ENCODE assay signal across 13 cellular contexts in genomic region chr9:108056083-108056804, GRCh38.
DNase-seq lines count a peak whose midpoint lies in the region; ATAC-seq and TF ChIP-seq lines count a peak whose summit lies in the region.
"Had no signal": no experiment of that assay in that cellular context is flagged by ENCODE, and none has a peak within 500 bp of the region (broad histone marks: within the 10 kb centered on the region; RNA-seq: fewer than 3 reads in every experiment).

No MANE protein-coding gene starts in this region.

- WGBS in hepatocyte (ENCODE audit: low lambda C conversion rate, missing lambda C conversion rate), result 80% methylated on average over 6 of the region's 6 CpGs

- H3K4me2 ChIP-seq in hepatocyte, result no peak overlapping the region

- DNase-seq in A673 (ENCODE audit: low spot score) (peak; percentile 10), LoVo (ENCODE audit: low spot score) (peak; percentile 52), brain microvascular endothelial cell (no peak), hepatocyte (ENCODE audit: low spot score) (no peak), NK-92 (lab: John Stamatoyannopoulos, UW; ENCODE audit: unreplicated experiment) (no peak), NCI-H2227 treated with DMSO at 0.1 percent for 48 hours (lab: John Stamatoyannopoulos, UW) (no peak)
- DNase-seq in activated CD4-positive, alpha-beta T cell treated with anti-CD3 and anti-CD28 coated beads, Interleukin-2, amount 10 ng/mL, durations not matched to agents 7 days and 5 days, result no peak
- DNase-seq: NK-92 treated with Interleukin-12 subunit alpha and Interleukin-12 subunit beta, amount 100 ng/mL, for 24 hours; spleen; upper lobe of right lung had no signal

- no peaks in the 10 kb centered on the region for H3K9me3 Mint-ChIP-seq in activated CD4-positive, alpha-beta T cell treated with anti-CD3 and anti-CD28 coated beads, Interleukin-2, amount 10 ng/mL, durations not matched to agents 7 days and 5 days
- H3K9me3 Mint-ChIP-seq: T-helper 2 cell treated with Interferon-gamma antibody and Interleukin-4, amounts not matched to agents 5 μg/mL and 100 μg/mL, for 36 hours had no signal

- H4K20me1 ChIP-seq in hepatocyte (ENCODE audit: insufficient read depth, poor library complexity, severe bottlenecking), result no peaks in the 10 kb centered on the region

- BruUV-seq in A673 (replicated peaks; lab: Mats Ljungman, UMichigan), result no TSS peak

- POLR2A ChIA-PET in A673 (lab: Charles Lee; ENCODE audit: low non-redundant PET), result interaction anchor here (0.7 kb wide), 1 partner anchor 872 kb away, joined by 3 read pairs; no protein-coding TSS in a partner anchor
- POLR2A ChIA-PET in activated CD4-positive, alpha-beta T cell treated with anti-CD3 and anti-CD28 coated beads, Interleukin-2, amount 10 ng/mL, durations not matched to agents 7 days and 5 days (lab: Charles Lee), result no interaction called here

- intact Hi-C loops in A673 (cut with micrococcal nuclease; ENCODE audit: unreplicated experiment), result no loop called here

- no peak for ATAC-seq in GM19351 (IDR thresholded peaks at IDR 0.05; ENCODE audit: unreplicated experiment)
- ATAC-seq: activated naive CD4-positive, alpha-beta T cell treated with anti-CD3 and anti-CD28 coated beads, Interleukin-2, amount 50 U/mL, for 72 hours; upper lobe of right lung had no signal

- in situ Hi-C loops in brain microvascular endothelial cell (cut with HindIII; ENCODE audit: low pct_ligation_motif_present, low sequenced_read_pairs), result no loop called here

- H3K9me3 ChIP-seq in A673 (ENCODE audit: low read depth, low read length, poor library complexity, severe bottlenecking) (peaks cover 10% of the 10 kb centered on the region), hepatocyte (ENCODE audit: low read depth) (no peaks in the 10 kb centered on the region)
- H3K9me3 ChIP-seq: spleen, upper lobe of right lung had no signal

- H3K27me3 ChIP-seq in A673 (replicated peaks; ENCODE audit: insufficient read depth, low read depth, low read length, poor library complexity) (no peaks in the 10 kb centered on the region), brain microvascular endothelial cell (replicated peaks) (no peaks in the 10 kb centered on the region), hepatocyte (no peaks in the 10 kb centered on the region)
- H3K27me3 ChIP-seq: spleen, upper lobe of right lung had no signal

- no peak overlapping the region for H3K4me3 Mint-ChIP-seq in activated CD4-positive, alpha-beta T cell treated with anti-CD3 and anti-CD28 coated beads, Interleukin-2, amount 10 ng/mL, durations not matched to agents 7 days and 5 days
- H3K4me3 Mint-ChIP-seq: T-helper 2 cell treated with Interferon-gamma antibody and Interleukin-4, amounts not matched to agents 5 μg/mL and 100 μg/mL, for 36 hours had no signal

- H3K79me2 ChIP-seq in hepatocyte, result no peaks in the 10 kb centered on the region

- TF ChIP-seq CTCF in A673 (conservative IDR thresholded peaks at IDR 0.05; ENCODE audit: low read depth, low read length) (no peak), brain microvascular endothelial cell (IDR thresholded peaks at IDR 0.05; ENCODE audit: low read depth, low read length, missing control alignments) (no peak), hepatocyte (IDR thresholded peaks at IDR 0.05; ENCODE audit: poor library complexity) (no peak)

- H3K27ac Mint-ChIP-seq in activated CD4-positive, alpha-beta T cell treated with anti-CD3 and anti-CD28 coated beads, Interleukin-2, amount 10 ng/mL, durations not matched to agents 7 days and 5 days, result no peak overlapping the region
- H3K27ac Mint-ChIP-seq: activated naive CD4-positive, alpha-beta T cell treated with anti-CD3 and anti-CD28 coated beads, Interleukin-2, amount 50 U/mL, for 72 hours; T-helper 2 cell treated with Interferon-gamma antibody and Interleukin-4, amounts not matched to agents 5 μg/mL and 100 μg/mL, for 36 hours had no signal

- H3K4me1 Mint-ChIP-seq in activated CD4-positive, alpha-beta T cell treated with anti-CD3 and anti-CD28 coated beads, Interleukin-2, amount 10 ng/mL, durations not matched to agents 7 days and 5 days, result no peaks in the 10 kb centered on the region

- H3K27ac ChIP-seq in A673 (ENCODE audit: low read depth, low read length, poor library complexity, severe bottlenecking) (no peak overlapping the region), brain microvascular endothelial cell (peak overlapping the region; percentile 67), hepatocyte (peak overlapping the region; percentile 83)
- H3K27ac ChIP-seq: upper lobe of right lung had no signal

- H3K9me2 ChIP-seq in hepatocyte (replicated peaks; ENCODE audit: insufficient read depth), result no peaks in the 10 kb centered on the region

- no peak overlapping the region for H2AFZ ChIP-seq in hepatocyte

- H3K4me1 ChIP-seq in A673 (ENCODE audit: insufficient read depth, low read length, poor library complexity, severe bottlenecking), result no peaks in the 10 kb centered on the region
- peaks cover 63% of the 10 kb centered on the region for H3K4me1 ChIP-seq in hepatocyte (ENCODE audit: insufficient read depth)

- no peaks in the 10 kb centered on the region for H3K36me3 Mint-ChIP-seq in activated CD4-positive, alpha-beta T cell treated with anti-CD3 and anti-CD28 coated beads, Interleukin-2, amount 10 ng/mL, durations not matched to agents 7 days and 5 days (ENCODE audit: low read depth)

- H3K27me3 Mint-ChIP-seq in activated CD4-positive, alpha-beta T cell treated with anti-CD3 and anti-CD28 coated beads, Interleukin-2, amount 10 ng/mL, durations not matched to agents 7 days and 5 days, result no peaks in the 10 kb centered on the region

- CTCF ChIA-PET in A673 (lab: Charles Lee), result no interaction called here
- CTCF ChIA-PET in activated CD4-positive, alpha-beta T cell treated with anti-CD3 and anti-CD28 coated beads, Interleukin-2, amount 10 ng/mL, durations not matched to agents 7 days and 5 days (lab: Charles Lee), result no interaction called here

- H3K36me3 ChIP-seq in A673 (ENCODE audit: insufficient read depth, low read length, poor library complexity, severe bottlenecking) (no peaks in the 10 kb centered on the region), brain microvascular endothelial cell (replicated peaks) (no peaks in the 10 kb centered on the region), hepatocyte (replicated peaks; ENCODE audit: insufficient read depth, low read depth) (no peaks in the 10 kb centered on the region)
- H3K36me3 ChIP-seq: spleen, upper lobe of right lung had no signal

- H3K4me3 ChIP-seq in A673 (ENCODE audit: low read depth, low read length, poor library complexity, severe bottlenecking) (no peak overlapping the region), brain microvascular endothelial cell (ENCODE audit: low read depth, low read length) (peak overlapping the region; percentile 18), hepatocyte (no peak overlapping the region)
- H3K4me3 ChIP-seq: spleen, upper lobe of right lung had no signal

Comparison
In these comparisons a context has a peak if more than half of its experiments do, and no peak if none do; other contexts are left out.
1. DNase-seq: peak in A673 (single experiment) and LoVo (single experiment); none in brain microvascular endothelial cell (single experiment), hepatocyte (single experiment), activated CD4-positive, alpha-beta T cell treated with anti-CD3 and anti-CD28 coated beads, Interleukin-2, amount 10 ng/mL, durations not matched to agents 7 days and 5 days (single experiment), NK-92 (single experiment) and NCI-H2227 treated with DMSO at 0.1 percent for 48 hours (single experiment).